ENCODE assay signal across 1 cellular context in the genomic region with DNA sequence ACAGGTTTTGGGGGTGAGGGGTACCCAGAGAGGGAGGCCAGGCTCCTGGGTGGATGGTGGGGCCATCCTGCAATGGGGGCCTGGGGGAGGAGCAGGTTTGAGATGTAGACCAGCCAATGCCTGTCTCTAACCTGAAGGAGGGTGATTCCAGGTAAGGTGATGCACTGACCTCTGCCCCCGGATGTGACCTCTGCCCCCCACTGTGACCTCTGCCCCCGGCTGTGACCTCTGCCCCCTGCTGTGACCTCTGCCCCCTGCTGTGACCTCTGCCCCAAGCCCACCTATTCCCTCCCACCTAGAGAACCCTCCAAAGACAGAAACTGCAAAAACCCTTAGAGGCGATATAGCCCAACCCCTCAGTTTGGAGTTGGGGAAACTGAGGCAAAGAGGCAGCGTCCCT.
A peak's percentile ranks its signal among the peaks of the same experiment; 100 is the strongest.
TF ChIP-seq lines count a peak whose summit lies in the region.

No MANE protein-coding gene starts in this region.

TF ChIP-seq in K562, 482 proteins besides CTCF, POLR2A, EP300 and RAD21:
- TF ChIP-seq NR2C1 (IDR thresholded peaks at IDR 0.05) (peak; percentile 95), NR2C1 (tag; IDR thresholded peaks at IDR 0.05) (peak; percentile 96), EHMT2 (IDR thresholded peaks at IDR 0.05) (no peak), NR2C2 (CRISPR knock-in tag; IDR thresholded peaks at IDR 0.05) (no peak; the same call in 1 of the 2 replicates), NR2C2 (tag; IDR thresholded peaks at IDR 0.05) (peak; percentile 96), ESRRA (IDR thresholded peaks at IDR 0.05; ENCODE audit: borderline replicate concordance, low read depth) (peak; percentile 48; the same call in 1 of the 2 replicates)
- TF ChIP-seq, protein P1, sequence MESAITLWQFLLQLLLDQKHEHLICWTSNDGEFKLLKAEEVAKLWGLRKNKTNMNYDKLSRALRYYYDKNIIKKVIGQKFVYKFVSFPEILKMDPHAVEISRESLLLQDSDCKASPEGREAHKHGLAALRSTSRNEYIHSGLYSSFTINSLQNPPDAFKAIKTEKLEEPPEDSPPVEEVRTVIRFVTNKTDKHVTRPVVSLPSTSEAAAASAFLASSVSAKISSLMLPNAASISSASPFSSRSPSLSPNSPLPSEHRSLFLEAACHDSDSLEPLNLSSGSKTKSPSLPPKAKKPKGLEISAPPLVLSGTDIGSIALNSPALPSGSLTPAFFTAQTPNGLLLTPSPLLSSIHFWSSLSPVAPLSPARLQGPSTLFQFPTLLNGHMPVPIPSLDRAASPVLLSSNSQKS (CRISPR knock-in tag; IDR thresholded peaks at IDR 0.05), result no peak
TF ChIP-seq in K562: peak in this region for 3.
